1 cellular context compared by ENCODE assay signal in genomic region chr1:53140451-53140850, GRCh38.
TF ChIP-seq lines count a peak whose summit lies in the region.

No MANE protein-coding gene starts in this region.

TF ChIP-seq in K562, 482 proteins besides CTCF, POLR2A, EP300 and RAD21 (continued from another document):
- TF ChIP-seq, protein P1, sequence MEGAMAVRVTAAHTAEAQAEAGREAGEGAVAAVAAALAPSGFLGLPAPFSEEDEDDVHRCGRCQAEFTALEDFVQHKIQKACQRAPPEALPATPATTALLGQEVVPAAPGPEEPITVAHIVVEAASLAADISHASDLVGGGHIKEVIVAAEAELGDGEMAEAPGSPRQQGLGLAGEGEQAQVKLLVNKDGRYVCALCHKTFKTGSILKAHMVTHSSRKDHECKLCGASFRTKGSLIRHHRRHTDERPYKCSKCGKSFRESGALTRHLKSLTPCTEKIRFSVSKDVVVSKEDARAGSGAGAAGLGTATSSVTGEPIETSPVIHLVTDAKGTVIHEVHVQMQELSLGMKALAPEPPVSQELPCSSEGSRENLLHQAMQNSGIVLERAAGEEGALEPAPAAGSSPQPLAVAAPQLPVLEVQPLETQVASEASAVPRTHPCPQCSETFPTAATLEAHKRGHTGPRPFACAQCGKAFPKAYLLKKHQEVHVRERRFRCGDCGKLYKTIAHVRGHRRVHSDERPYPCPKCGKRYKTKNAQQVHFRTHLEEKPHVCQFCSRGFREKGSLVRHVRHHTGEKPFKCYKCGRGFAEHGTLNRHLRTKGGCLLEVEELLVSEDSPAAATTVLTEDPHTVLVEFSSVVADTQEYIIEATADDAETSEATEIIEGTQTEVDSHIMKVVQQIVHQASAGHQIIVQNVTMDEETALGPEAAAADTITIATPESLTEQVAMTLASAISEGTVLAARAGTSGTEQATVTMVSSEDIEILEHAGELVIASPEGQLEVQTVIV (CRISPR knock-in tag; IDR thresholded peaks at IDR 0.05; ENCODE audit: borderline replicate concordance), result no peak
- TF ChIP-seq, protein P2, sequence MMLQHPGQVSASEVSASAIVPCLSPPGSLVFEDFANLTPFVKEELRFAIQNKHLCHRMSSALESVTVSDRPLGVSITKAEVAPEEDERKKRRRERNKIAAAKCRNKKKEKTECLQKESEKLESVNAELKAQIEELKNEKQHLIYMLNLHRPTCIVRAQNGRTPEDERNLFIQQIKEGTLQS (IDR thresholded peaks at IDR 0.05), result no peak
- TF ChIP-seq, protein P2 (CRISPR knock-in tag; conservative IDR thresholded peaks at IDR 0.05), result no peak
- TF ChIP-seq ZKSCAN8 (CRISPR knock-in tag; IDR thresholded peaks at IDR 0.05) (peak; percentile 90; the same call in 1 of the 2 replicates), ZNF77 (CRISPR knock-in tag; IDR thresholded peaks at IDR 0.05) (no peak), HCFC1 (IDR thresholded peaks at IDR 0.05; ENCODE audit: low read depth, low read length) (no peak), BCOR (IDR thresholded peaks at IDR 0.05) (peak; percentile 88), TRIM24 (IDR thresholded peaks at IDR 0.05) (peak in 1 of 2 experiments; percentile 73; a peak in 1 of 4 replicates), ADNP (tag; IDR thresholded peaks at IDR 0.05) (peak; percentile 81), CBX1 (IDR thresholded peaks at IDR 0.05; ENCODE audit: low read depth) (peak; percentile 27; the same call in 1 of the 2 replicates), RNF2 (IDR thresholded peaks at IDR 0.05) (no peak), MCM2 (IDR thresholded peaks at IDR 0.05; ENCODE audit: low read depth) (no peak), RCOR1 (IDR thresholded peaks at IDR 0.05; ENCODE audit: borderline replicate concordance in 1 of 2, low read depth in 2 of 2, low read length in 2 of 2) (peak in 1 of 2 experiments; percentile 59; a peak in 1 of 4 replicates)
- TF ChIP-seq, protein P3, sequence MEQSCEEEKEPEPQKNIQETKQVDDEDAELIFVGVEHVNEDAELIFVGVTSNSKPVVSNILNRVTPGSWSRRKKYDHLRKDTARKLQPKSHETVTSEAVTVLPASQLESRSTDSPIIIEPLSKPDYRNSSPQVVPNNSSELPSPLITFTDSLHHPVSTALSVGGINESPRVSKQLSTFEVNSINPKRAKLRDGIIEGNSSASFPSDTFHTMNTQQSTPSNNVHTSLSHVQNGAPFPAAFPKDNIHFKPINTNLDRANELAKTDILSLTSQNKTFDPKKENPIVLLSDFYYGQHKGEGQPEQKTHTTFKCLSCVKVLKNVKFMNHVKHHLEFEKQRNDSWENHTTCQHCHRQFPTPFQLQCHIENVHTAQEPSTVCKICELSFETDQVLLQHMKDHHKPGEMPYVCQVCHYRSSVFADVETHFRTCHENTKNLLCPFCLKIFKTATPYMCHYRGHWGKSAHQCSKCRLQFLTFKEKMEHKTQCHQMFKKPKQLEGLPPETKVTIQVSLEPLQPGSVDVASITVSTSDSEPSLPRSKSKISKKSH (CRISPR knock-in tag; IDR thresholded peaks at IDR 0.05), result no peak
